Comparison of ENCODE assay signal across 15 cellular contexts in genomic region chr3:18902081-18902793, GRCh38.
DNase-seq lines count a peak whose midpoint lies in the region; ATAC-seq, FAIRE-seq and TF ChIP-seq lines count a peak whose summit lies in the region.
"Had no signal": no experiment of that assay in that cellular context is flagged by ENCODE, and none has a peak within 500 bp of the region (broad histone marks: within the 10 kb centered on the region; RNA-seq: fewer than 3 reads in every experiment).

No MANE protein-coding gene starts in this region.

- POLR2A ChIA-PET in SK-N-SH (lab: Yijun Ruan, JAX) (no interaction called here), K562 (lab: Yijun Ruan, JAX) (no interaction called here)

- H3F3A ChIP-seq in SK-N-SH (replicated peaks; ENCODE audit: insufficient read depth): no peaks in the 10 kb centered on the region

- H3K9me3 ChIP-seq in SK-N-SH: no peaks in the 10 kb centered on the region
- H3K9me3 ChIP-seq in K562 (replicated peaks; ENCODE audit: control insufficient read depth, insufficient read depth, low read depth, low read length): no peaks in the 10 kb centered on the region

- H3K36me3 ChIP-seq in SK-N-SH (replicated peaks in 1 of 2; ENCODE audit: control insufficient read depth in 1 of 2, insufficient read depth in 2 of 2, low read length in 1 of 2) (no peaks in the 10 kb centered on the region), K562 (ENCODE audit: control insufficient read depth, insufficient read depth, low read length) (no peaks in the 10 kb centered on the region)

- H4K20me1 ChIP-seq in SK-N-SH (ENCODE audit: insufficient read depth): no peaks in the 10 kb centered on the region
- H4K20me1 ChIP-seq in K562 (replicated peaks; ENCODE audit: control insufficient read depth, insufficient read depth, low read length): no peaks in the 10 kb centered on the region

- H3K9me2 ChIP-seq in SK-N-SH: no peaks in the 10 kb centered on the region

- WGBS in SK-N-SH (ENCODE audit: low lambda C conversion rate): 46% methylated on average over 2 of the region's 2 CpGs
- WGBS in K562 (ENCODE audit: insufficient coverage, low coverage, missing lambda C conversion rate): 2% methylated on average over 2 of the region's 2 CpGs

- no peak for ATAC-seq in SK-N-SH treated with all-trans-retinoic acid at 6 μM for 48 hours
- ATAC-seq in K562: no peak
- no peak for ATAC-seq in GM21515 (IDR thresholded peaks at IDR 0.05; ENCODE audit: unreplicated experiment)
- no peak for ATAC-seq in GM21825 (IDR thresholded peaks at IDR 0.05; ENCODE audit: unreplicated experiment)
- ATAC-seq: HCT116 had no signal

- TF ChIP-seq EP300 in SK-N-SH (IDR thresholded peaks at IDR 0.05; ENCODE audit: borderline replicate concordance in 1 of 2, low read depth in 1 of 2, low read length in 1 of 2) (no peak), K562 (IDR thresholded peaks at IDR 0.05; ENCODE audit: low read length) (no peak)

- H3K27me3 ChIP-seq in SK-N-SH (ENCODE audit: insufficient read depth) (no peaks in the 10 kb centered on the region), K562 (ENCODE audit: control insufficient read depth in 2 of 2, insufficient read depth in 2 of 2, low read length in 2 of 2) (no peaks in the 10 kb centered on the region)

- FAIRE-seq in K562 (lab: Jason Lieb, UNC): no peak
- FAIRE-seq: GM12878, H54 had no signal

- H3K79me2 ChIP-seq in SK-N-SH (ENCODE audit: insufficient read depth): no peaks in the 10 kb centered on the region
- no peaks in the 10 kb centered on the region for H3K79me2 ChIP-seq in K562 (ENCODE audit: control insufficient read depth, insufficient read depth, low read length)

- H3K9me1 ChIP-seq in K562 (ENCODE audit: control insufficient read depth, insufficient read depth, low read length): no peaks in the 10 kb centered on the region

- H3K4me1 ChIP-seq in SK-N-SH (ENCODE audit: control insufficient read depth in 1 of 2, insufficient read depth in 2 of 2, low read depth in 1 of 2, low read length in 1 of 2): no peaks in the 10 kb centered on the region
- H3K4me1 ChIP-seq in K562 (replicated peaks in 1 of 2; ENCODE audit: control insufficient read depth in 2 of 2, insufficient read depth in 2 of 2, low read length in 2 of 2): no peaks in the 10 kb centered on the region

- in situ Hi-C loops in K562 (cut with MboI): no loop called here

- H2AFZ ChIP-seq in SK-N-SH (ENCODE audit: low read depth) (peak overlapping the region; percentile 22; the same call in 1 of the 2 replicates), K562 (ENCODE audit: low read depth, low read length) (no peak overlapping the region)

- H3K4me2 ChIP-seq in SK-N-SH (no peak overlapping the region), K562 (ENCODE audit: insufficient read depth, low read length) (no peak overlapping the region)
- H3K4me2 ChIP-seq: KMS-11 had no signal

- DNase-seq in SK-N-SH: no peak
- no peak for DNase-seq in K562 (ENCODE audit: extremely low read depth in 1 of 4, low spot score in 3 of 4)
- DNase-seq in medulla oblongata (ENCODE audit: extremely low spot score): peak; percentile 30
- no peak for DNase-seq in NCI-H1417 (lab: John Stamatoyannopoulos, UW)
- DNase-seq: CD4-positive, alpha-beta memory T cell; DMS79 had no signal

- no peak for TF ChIP-seq RAD21 in SK-N-SH (IDR thresholded peaks at IDR 0.05; ENCODE audit: low read length)
- TF ChIP-seq RAD21 in K562 (CRISPR knock-in tag; conservative IDR thresholded peaks at IDR 0.05 in 1 of 2, IDR thresholded peaks at IDR 0.05 in 1 of 2): no peak

- H3K27ac ChIP-seq in SK-N-SH (ENCODE audit: low read depth in 2 of 2, low read length in 1 of 2) (no peak overlapping the region), K562 (ENCODE audit: extremely low read depth, low read depth, low read length) (no peak overlapping the region)
- H3K27ac ChIP-seq: 22Rv1, C4-2B, KMS-11 had no signal

- H3K9ac ChIP-seq in SK-N-SH (no peak overlapping the region), K562 (ENCODE audit: insufficient read depth in 1 of 2, low read depth in 2 of 2, low read length in 2 of 2) (no peak overlapping the region)
- H3K9ac ChIP-seq: KMS-11 had no signal

- no peak for TF ChIP-seq POLR2A in K562 (conservative IDR thresholded peaks at IDR 0.05)

- BruUV-seq in K562 (replicated peaks; lab: Mats Ljungman, UMichigan): no TSS peak

- CTCF ChIA-PET in SK-N-SH (lab: Yijun Ruan, JAX) (no interaction called here), K562 (lab: Yijun Ruan, JAX; ENCODE audit: low intra/inter-chr PET ratio) (no interaction called here)

- no peak for TF ChIP-seq CTCF in SK-N-SH (IDR thresholded peaks at IDR 0.05)
- no peak for TF ChIP-seq CTCF in K562 (IDR thresholded peaks at IDR 0.05 in 2 of 3, conservative IDR thresholded peaks at IDR 0.05 in 1 of 3; ENCODE audit: insufficient read depth in 2 of 3, low read depth in 1 of 3, low read length in 3 of 3)

- H3K4me3 ChIP-seq in SK-N-SH (ENCODE audit: low read depth in 2 of 2, low read length in 1 of 2) (no peak overlapping the region), K562 (no peak overlapping the region)
- H3K4me3 ChIP-seq: GM12878 had no signal

- intact Hi-C loops in K562 (cut with micrococcal nuclease): no loop called here

TF ChIP-seq in SK-N-SH, 30 proteins besides CTCF, POLR2A, EP300 and RAD21 (continues in another document):
- TF ChIP-seq GATA2 (CRISPR knock-in tag; IDR thresholded peaks at IDR 0.05) (no peak), FOXM1 (IDR thresholded peaks at IDR 0.05; ENCODE audit: low read depth) (no peak), RFX5 (IDR thresholded peaks at IDR 0.05; ENCODE audit: low read length) (no peak)

TF ChIP-seq in SK-N-SH treated with all-trans-retinoic acid at 6 μM for 48 hours, 23 proteins besides CTCF, POLR2A, EP300 and RAD21 (continues in another document):
- no peak for TF ChIP-seq POU6F1 (CRISPR knock-in tag; IDR thresholded peaks at IDR 0.05; ENCODE audit: borderline replicate concordance, low read depth)
- TF ChIP-seq ARNTL (CRISPR knock-in tag; IDR thresholded peaks at IDR 0.05; ENCODE audit: borderline replicate concordance, low read depth): no peak
- TF ChIP-seq, protein P1, sequence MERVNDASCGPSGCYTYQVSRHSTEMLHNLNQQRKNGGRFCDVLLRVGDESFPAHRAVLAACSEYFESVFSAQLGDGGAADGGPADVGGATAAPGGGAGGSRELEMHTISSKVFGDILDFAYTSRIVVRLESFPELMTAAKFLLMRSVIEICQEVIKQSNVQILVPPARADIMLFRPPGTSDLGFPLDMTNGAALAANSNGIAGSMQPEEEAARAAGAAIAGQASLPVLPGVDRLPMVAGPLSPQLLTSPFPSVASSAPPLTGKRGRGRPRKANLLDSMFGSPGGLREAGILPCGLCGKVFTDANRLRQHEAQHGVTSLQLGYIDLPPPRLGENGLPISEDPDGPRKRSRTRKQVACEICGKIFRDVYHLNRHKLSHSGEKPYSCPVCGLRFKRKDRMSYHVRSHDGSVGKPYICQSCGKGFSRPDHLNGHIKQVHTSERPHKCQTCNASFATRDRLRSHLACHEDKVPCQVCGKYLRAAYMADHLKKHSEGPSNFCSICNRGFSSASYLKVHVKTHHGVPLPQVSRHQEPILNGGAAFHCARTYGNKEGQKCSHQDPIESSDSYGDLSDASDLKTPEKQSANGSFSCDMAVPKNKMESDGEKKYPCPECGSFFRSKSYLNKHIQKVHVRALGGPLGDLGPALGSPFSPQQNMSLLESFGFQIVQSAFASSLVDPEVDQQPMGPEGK (CRISPR knock-in tag; IDR thresholded peaks at IDR 0.05; ENCODE audit: borderline replicate concordance): no peak

TF ChIP-seq in K562, 482 proteins besides CTCF, POLR2A, EP300 and RAD21:
- TF ChIP-seq CEBPB (tag; IDR thresholded peaks at IDR 0.05) (peak; percentile 67), CEBPG (CRISPR knock-in tag; IDR thresholded peaks at IDR 0.05) (no peak), CEBPG (tag; conservative IDR thresholded peaks at IDR 0.05 in 1 of 2, IDR thresholded peaks at IDR 0.05 in 1 of 2) (peak in 1 of 2 experiments; percentile 89; a peak in 3 of 4 replicates)
- TF ChIP-seq, protein P1 (CRISPR knock-in tag; IDR thresholded peaks at IDR 0.05; ENCODE audit: borderline replicate concordance): no peak
